1 cellular context compared by ENCODE assay signal in the genomic region with DNA sequence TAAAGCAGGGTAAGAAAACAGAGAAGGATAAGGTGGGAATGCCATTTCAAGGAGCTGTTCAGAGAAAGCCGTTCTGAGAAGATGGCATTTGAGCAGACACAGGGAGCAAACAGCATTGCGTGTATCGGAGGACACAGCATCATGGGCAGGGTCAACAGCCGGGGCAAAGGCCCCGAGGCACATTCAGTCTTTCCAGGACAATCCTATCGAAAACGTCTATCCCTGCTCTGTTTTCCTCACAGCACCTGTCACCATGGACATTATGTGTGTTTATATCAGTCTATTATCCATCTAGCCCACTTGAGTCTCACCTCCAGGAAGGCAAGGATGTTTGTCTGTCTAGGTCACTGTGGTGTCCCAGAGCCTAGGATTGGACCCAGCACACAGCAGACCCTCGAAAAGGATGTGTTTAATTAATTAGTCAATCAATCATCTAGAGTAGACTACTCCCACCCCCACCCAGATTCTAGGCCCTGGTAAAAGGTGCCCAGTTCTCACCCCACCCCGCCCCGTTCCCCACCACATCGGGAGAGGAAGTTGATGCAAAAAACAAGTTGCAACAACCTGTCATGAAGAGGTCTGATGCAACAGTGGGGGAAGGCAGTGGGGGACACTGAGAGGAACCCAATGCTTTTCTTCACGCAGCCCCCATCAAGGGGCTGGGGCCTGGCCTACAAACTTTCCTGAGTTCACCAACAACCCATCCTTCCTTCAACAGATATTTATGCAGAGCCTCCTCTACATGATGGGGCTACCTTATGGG.
TF ChIP-seq lines count a peak whose summit lies in the region.

No MANE protein-coding gene starts in this region.

TF ChIP-seq in A549, 52 proteins besides CTCF, POLR2A, EP300 and RAD21 (continued from another document):
- TF ChIP-seq, protein P1, sequence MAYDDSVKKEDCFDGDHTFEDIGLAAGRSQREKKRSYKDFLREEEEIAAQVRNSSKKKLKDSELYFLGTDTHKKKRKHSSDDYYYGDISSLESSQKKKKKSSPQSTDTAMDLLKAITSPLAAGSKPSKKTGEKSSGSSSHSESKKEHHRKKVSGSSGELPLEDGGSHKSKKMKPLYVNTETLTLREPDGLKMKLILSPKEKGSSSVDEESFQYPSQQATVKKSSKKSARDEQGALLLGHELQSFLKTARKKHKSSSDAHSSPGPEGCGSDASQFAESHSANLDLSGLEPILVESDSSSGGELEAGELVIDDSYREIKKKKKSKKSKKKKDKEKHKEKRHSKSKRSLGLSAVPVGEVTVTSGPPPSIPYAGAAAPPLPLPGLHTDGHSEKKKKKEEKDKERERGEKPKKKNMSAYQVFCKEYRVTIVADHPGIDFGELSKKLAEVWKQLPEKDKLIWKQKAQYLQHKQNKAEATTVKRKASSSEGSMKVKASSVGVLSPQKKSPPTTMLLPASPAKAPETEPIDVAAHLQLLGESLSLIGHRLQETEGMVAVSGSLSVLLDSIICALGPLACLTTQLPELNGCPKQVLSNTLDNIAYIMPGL (CRISPR knock-in tag; IDR thresholded peaks at IDR 0.05; ENCODE audit: borderline replicate concordance): no peak
- TF ChIP-seq SREBF2 (IDR thresholded peaks at IDR 0.05): no peak
- TF ChIP-seq, protein P2, sequence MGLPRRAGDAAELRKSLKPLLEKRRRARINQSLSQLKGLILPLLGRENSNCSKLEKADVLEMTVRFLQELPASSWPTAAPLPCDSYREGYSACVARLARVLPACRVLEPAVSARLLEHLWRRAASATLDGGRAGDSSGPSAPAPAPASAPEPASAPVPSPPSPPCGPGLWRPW (IDR thresholded peaks at IDR 0.05): no peak
